In genomic region chr10:112548535-112549276, GRCh38 we compare ENCODE assay signal across 31 cellular contexts.
"Had no signal": no experiment of that assay in that cellular context is flagged by ENCODE, and none has a peak within 500 bp of the region (broad histone marks: within the 10 kb centered on the region; RNA-seq: fewer than 3 reads in every experiment).

No MANE protein-coding gene starts in this region.

- H3K4me1 Mint-ChIP-seq: activated CD4-positive, alpha-beta memory T cell treated with anti-CD3 and anti-CD28 coated beads, Interleukin-2, amount 10 ng/mL, durations not matched to agents 7 days and 5 days; activated CD4-positive, alpha-beta T cell treated with anti-CD3 and anti-CD28 coated beads, Interleukin-2, amount 10 ng/mL, durations not matched to agents 24 days and 14 days; activated naive CD8-positive, alpha-beta T cell treated with anti-CD3 and anti-CD28 coated beads for 36 hours had no signal

- ATAC-seq: activated CD4-positive, CD25-positive, alpha-beta regulatory T cell treated with anti-CD3 and anti-CD28 coated beads, Interleukin-2, amount 50 U/mL, for 24 hours; activated naive CD8-positive, alpha-beta T cell treated with anti-CD3 and anti-CD28 coated beads, Interleukin-2, amount 50 U/mL, for 24 hours; activated T-cell treated with anti-CD3 and anti-CD28 coated beads, Interleukin-2, amount 50 U/mL, for 72 hours; body of pancreas; effector memory CD8-positive, alpha-beta T cell; foreskin keratinocyte; gastrocnemius medialis; heart right ventricle; T-cell had no signal

- H3K4me3 ChIP-seq: adrenal gland, body of pancreas, esophagus muscularis mucosa, gastrocnemius medialis, heart right ventricle had no signal

- H3K36me3 ChIP-seq: adrenal gland, esophagus muscularis mucosa, gastrocnemius medialis, heart right ventricle, WERI-Rb-1 had no signal

- H3K4me3 Mint-ChIP-seq: activated B cell treated with CpG ODN at 0.5 μM for 24 hours; activated CD4-positive, alpha-beta memory T cell treated with anti-CD3 and anti-CD28 coated beads, Interleukin-2, amount 10 ng/mL, durations not matched to agents 7 days and 5 days; activated CD4-positive, alpha-beta T cell treated with anti-CD3 and anti-CD28 coated beads, Interleukin-2, amount 10 ng/mL, durations not matched to agents 24 days and 14 days; activated naive CD8-positive, alpha-beta T cell treated with anti-CD3 and anti-CD28 coated beads for 36 hours; activated naive CD8-positive, alpha-beta T cell treated with anti-CD3 and anti-CD28 coated beads, Interleukin-2, amount 50 U/mL, for 24 hours; activated T-cell treated with anti-CD3 and anti-CD28 coated beads, Interleukin-2, amount 50 U/mL, for 24 hours; activated T-cell treated with anti-CD3 and anti-CD28 coated beads, Interleukin-2, amount 50 U/mL, for 72 hours; effector memory CD8-positive, alpha-beta T cell; T-cell; T-helper 1 cell treated with Interleukin-12 subunit alpha and Interleukin-12 subunit beta and Interleukin-4 antibody, amounts not matched to agents 30 μg/mL and 1 μg/mL, for 36 hours had no signal

- H3K9me3 ChIP-seq: adrenal gland, body of pancreas, esophagus muscularis mucosa, gastrocnemius medialis had no signal

- H3K27ac ChIP-seq: adrenal gland, body of pancreas, esophagus muscularis mucosa, foreskin keratinocyte, gastrocnemius medialis, heart right ventricle, WERI-Rb-1 had no signal

- H3K27ac Mint-ChIP-seq: activated B cell treated with CpG ODN at 0.5 μM for 24 hours; activated CD4-positive, alpha-beta memory T cell treated with anti-CD3 and anti-CD28 coated beads, Interleukin-2, amount 10 ng/mL, durations not matched to agents 7 days and 5 days; activated CD4-positive, alpha-beta T cell treated with anti-CD3 and anti-CD28 coated beads, Interleukin-2, amount 10 ng/mL, durations not matched to agents 24 days and 14 days; activated naive CD8-positive, alpha-beta T cell treated with anti-CD3 and anti-CD28 coated beads for 36 hours; activated naive CD8-positive, alpha-beta T cell treated with anti-CD3 and anti-CD28 coated beads, Interleukin-2, amount 50 U/mL, for 24 hours; activated T-cell treated with anti-CD3 and anti-CD28 coated beads, Interleukin-2, amount 50 U/mL, for 24 hours; activated T-cell treated with anti-CD3 and anti-CD28 coated beads, Interleukin-2, amount 50 U/mL, for 72 hours; effector memory CD8-positive, alpha-beta T cell; T-cell; T-helper 1 cell treated with Interleukin-12 subunit alpha and Interleukin-12 subunit beta and Interleukin-4 antibody, amounts not matched to agents 30 μg/mL and 1 μg/mL, for 36 hours had no signal

- H3K27me3 ChIP-seq: adrenal gland, body of pancreas, esophagus muscularis mucosa, foreskin keratinocyte, gastrocnemius medialis, heart right ventricle had no signal

- DNase-seq: activated B cell treated with CpG ODN at 0.5 μM for 24 hours; activated CD4-positive, alpha-beta memory T cell treated with anti-CD3 and anti-CD28 coated beads, Interleukin-2, amount 10 ng/mL, durations not matched to agents 7 days and 5 days; activated CD4-positive, alpha-beta T cell treated with anti-CD3 and anti-CD28 coated beads, Interleukin-2, amount 10 ng/mL, durations not matched to agents 24 days and 14 days; activated CD8-positive, alpha-beta memory T cell treated with anti-CD3 and anti-CD28 coated beads, Interleukin-2, amount 50 U/mL, for 48 hours; activated gamma-delta T cell; activated naive CD4-positive, alpha-beta T cell treated with anti-CD3 and anti-CD28 coated beads, Interleukin-2, amount 50 U/mL, for 16 hours; activated naive CD4-positive, alpha-beta T cell treated with Interleukin-2 at 50 U/mL for 16 hours; activated naive CD8-positive, alpha-beta T cell treated with anti-CD3 and anti-CD28 coated beads for 36 hours; activated naive CD8-positive, alpha-beta T cell treated with anti-CD3 and anti-CD28 coated beads, Interleukin-2, amount 50 U/mL, for 24 hours; activated T-cell treated with anti-CD3 and anti-CD28 coated beads for 4 hours; activated T-cell treated with anti-CD3 and anti-CD28 coated beads, Interleukin-2, amount 50 U/mL, for 24 hours; activated T-cell treated with anti-CD3 and anti-CD28 coated beads, Interleukin-2, amount 50 U/mL, for 72 hours; adrenal gland; amygdala; aorta; body of pancreas; cortex of kidney; dermis blood vessel endothelial cell; effector CD4-positive, alpha-beta T cell; effector memory CD8-positive, alpha-beta T cell; erythroblast; foreskin keratinocyte; gastrocnemius medialis; glutamatergic neuron; heart right ventricle; T-cell; T1000; WERI-Rb-1 had no signal

- H3K9me3 Mint-ChIP-seq: activated B cell treated with CpG ODN at 0.5 μM for 24 hours; activated CD4-positive, alpha-beta T cell treated with anti-CD3 and anti-CD28 coated beads, Interleukin-2, amount 10 ng/mL, durations not matched to agents 24 days and 14 days; activated naive CD8-positive, alpha-beta T cell treated with anti-CD3 and anti-CD28 coated beads, Interleukin-2, amount 50 U/mL, for 24 hours; activated T-cell treated with anti-CD3 and anti-CD28 coated beads, Interleukin-2, amount 50 U/mL, for 72 hours; effector memory CD8-positive, alpha-beta T cell; T-cell; T-helper 1 cell treated with Interleukin-12 subunit alpha and Interleukin-12 subunit beta and Interleukin-4 antibody, amounts not matched to agents 30 μg/mL and 1 μg/mL, for 36 hours had no signal

- H3K27me3 Mint-ChIP-seq: activated B cell treated with CpG ODN at 0.5 μM for 24 hours; activated CD4-positive, alpha-beta memory T cell treated with anti-CD3 and anti-CD28 coated beads, Interleukin-2, amount 10 ng/mL, durations not matched to agents 7 days and 5 days; activated CD4-positive, alpha-beta T cell treated with anti-CD3 and anti-CD28 coated beads, Interleukin-2, amount 10 ng/mL, durations not matched to agents 24 days and 14 days; activated naive CD8-positive, alpha-beta T cell treated with anti-CD3 and anti-CD28 coated beads for 36 hours; activated naive CD8-positive, alpha-beta T cell treated with anti-CD3 and anti-CD28 coated beads, Interleukin-2, amount 50 U/mL, for 24 hours; activated T-cell treated with anti-CD3 and anti-CD28 coated beads, Interleukin-2, amount 50 U/mL, for 24 hours; effector memory CD8-positive, alpha-beta T cell; T-cell had no signal

- H3K4me1 ChIP-seq: adrenal gland, body of pancreas, esophagus muscularis mucosa, foreskin keratinocyte, gastrocnemius medialis, heart right ventricle had no signal
